ENCODE assay signal across 6 cellular contexts in genomic region chr5:130391727-130392264, GRCh38.
DNase-seq lines count a peak whose midpoint lies in the region; ATAC-seq, FAIRE-seq and TF ChIP-seq lines count a peak whose summit lies in the region.
"Not testable (repeated sequence)": the region's sequence is repeated elsewhere in the genome, so short reads cannot be mapped to it uniquely, and the experiment has no call there.

No MANE protein-coding gene starts in this region.

- WGBS in H1 (ENCODE audit: extremely low coverage in 1 of 2, insufficient coverage in 1 of 2, insufficient read length in 1 of 2, insufficient replicate concordance in 2 of 2, low coverage in 1 of 2, low lambda C conversion rate in 2 of 2, missing lambda C conversion rate in 1 of 2), 2 experiments = 86% methylated on average over 3 of the region's 3 CpGs; no CpG with 5 or more reads in 1 of the 2 experiments

- TF ChIP-seq POLR2A in H1 (IDR thresholded peaks at IDR 0.05; ENCODE audit: control extremely low read depth in 1 of 2, low read depth in 2 of 2, low read length in 2 of 2) = not testable (repeated sequence)

- not testable (repeated sequence) for TF ChIP-seq EP300 in H1 (IDR thresholded peaks at IDR 0.05; ENCODE audit: borderline replicate concordance in 1 of 2, low read depth in 2 of 2, low read length in 2 of 2)

- H2BK15ac ChIP-seq in H1 (ENCODE audit: low read length) = not testable (repeated sequence)

- peak overlapping the region; percentile 69; the same call in 1 of the 2 replicates for H2AFZ ChIP-seq in H1 (ENCODE audit: low read length)

- CTCF ChIA-PET in H1 (lab: Charles Lee; ENCODE audit: partially characterized antibody) = interaction anchor here (0.6 kb wide), 1 partner anchor 275 kb away, joined by 3 read pairs; no protein-coding TSS in a partner anchor

- TF ChIP-seq CTCF in 22Rv1 (IDR thresholded peaks at IDR 0.05); H1 (IDR thresholded peaks at IDR 0.05; ENCODE audit: control extremely low read depth in 1 of 3, insufficient read depth in 1 of 3, low read depth in 1 of 3, low read length in 3 of 3); nephron progenitor cell (IDR thresholded peaks at IDR 0.05): not testable (repeated sequence)

- not testable (repeated sequence) for H3K9me3 ChIP-seq in H1 (ENCODE audit: insufficient read depth in 2 of 2, low read depth in 1 of 2, low read length in 1 of 2)

- H3K14ac ChIP-seq in H1 (ENCODE audit: insufficient read length) = not testable (repeated sequence)

- intact Hi-C loops in left colon (cut with DNase I, micrococcal nuclease) = not testable (repeated sequence)

- H3K36me3 Mint-ChIP-seq in nephron progenitor cell (ENCODE audit: low read depth) = peaks cover 15% of the 10 kb centered on the region

- H3K27ac Mint-ChIP-seq in nephron progenitor cell = peak overlapping the region; percentile 5

- H3K4me2 ChIP-seq in H1 (ENCODE audit: insufficient read depth in 1 of 2, low read depth in 2 of 2, low read length in 2 of 2) = not testable (repeated sequence)

- FAIRE-seq in H1 (lab: Jason Lieb, UNC) = not testable (repeated sequence)

- not testable (repeated sequence) for H3K23me2 ChIP-seq in H1 (ENCODE audit: low read depth, low read length)

- H2AK5ac ChIP-seq in H1 (ENCODE audit: low read depth, low read length) = not testable (repeated sequence)

- peaks cover 24% of the 10 kb centered on the region for H3K9me3 Mint-ChIP-seq in nephron progenitor cell

- peaks cover 12% of the 10 kb centered on the region for H3K4me1 Mint-ChIP-seq in nephron progenitor cell

- H3K79me2 ChIP-seq in H1 (ENCODE audit: control insufficient read depth in 1 of 2, insufficient read depth in 2 of 2, low read length in 2 of 2) = not testable (repeated sequence)

- not testable (repeated sequence) for H3K56ac ChIP-seq in H1 (replicated peaks; ENCODE audit: insufficient read length, low read depth, low read length)

- not testable (repeated sequence) for H4K20me1 ChIP-seq in H1 (replicated peaks in 1 of 2; ENCODE audit: control insufficient read depth in 1 of 2, insufficient read depth in 2 of 2, low read length in 2 of 2)

- H3K18ac ChIP-seq in H1 (ENCODE audit: extremely low read depth, low read length) = not testable (repeated sequence)

- not testable (repeated sequence) for H4K5ac ChIP-seq in H1 (ENCODE audit: insufficient read length, low read depth, low read length)

- not testable (repeated sequence) for H3K4me3 ChIP-seq in H1 (ENCODE audit: extremely low read depth in 1 of 4, insufficient read depth in 2 of 4, low read depth in 3 of 4, low read length in 4 of 4)

- H3K23ac ChIP-seq in H1 (ENCODE audit: insufficient read length) = not testable (repeated sequence)

- H3K36me3 ChIP-seq in H1 (ENCODE audit: control insufficient read depth in 2 of 4, insufficient read depth in 4 of 4, low read length in 3 of 4) = not testable (repeated sequence)

- H3K79me1 ChIP-seq in H1 (ENCODE audit: low read depth, low read length) = not testable (repeated sequence)

- not testable (repeated sequence) for H3K4me3 Mint-ChIP-seq in nephron progenitor cell

- not testable (repeated sequence) for H2BK120ac ChIP-seq in H1 (replicated peaks; ENCODE audit: low read depth, low read length)

- DNase-seq in HuH-7 (ENCODE audit: low spot score) (peak; percentile 2), NCI-H774 (lab: John Stamatoyannopoulos, UW) (peak; percentile 6)
- DNase-seq in H1 (ENCODE audit: low read depth in 1 of 2, low spot score in 2 of 2); left colon; nephron progenitor cell: not testable (repeated sequence)

- H3K27ac ChIP-seq in 22Rv1 = peak overlapping the region; percentile 34
- H3K27ac ChIP-seq in H1 (ENCODE audit: low read depth, low read length) = not testable (repeated sequence)

- H4K91ac ChIP-seq in H1 (replicated peaks; ENCODE audit: insufficient read length, low read length) = not testable (repeated sequence)

- not testable (repeated sequence) for TF ChIP-seq RAD21 in H1 (IDR thresholded peaks at IDR 0.05 in 1 of 2, conservative IDR thresholded peaks at IDR 0.05 in 1 of 2; ENCODE audit: low read depth in 2 of 2, low read length in 2 of 2)

- not testable (repeated sequence) for H2BK12ac ChIP-seq in H1 (ENCODE audit: low read depth, low read length)

- not testable (repeated sequence) for H2BK5ac ChIP-seq in H1 (ENCODE audit: low read depth, low read length)

- H3K4ac ChIP-seq in H1 (replicated peaks; ENCODE audit: insufficient read length, low read depth, low read length) = not testable (repeated sequence)

- H4K8ac ChIP-seq in H1 (ENCODE audit: extremely low read depth, insufficient read depth, low read length) = not testable (repeated sequence)

- ATAC-seq in left colon = peak; percentile 25

- H3K27me3 Mint-ChIP-seq in nephron progenitor cell (ENCODE audit: low read depth, poor library complexity) = not testable (repeated sequence)

- not testable (repeated sequence) for H3K4me1 ChIP-seq in H1 (replicated peaks in 1 of 4; ENCODE audit: control insufficient read depth in 3 of 4, insufficient read depth in 4 of 4, low read length in 3 of 4)

- not testable (repeated sequence) for H2BK20ac ChIP-seq in H1 (ENCODE audit: low read length)

- not testable (repeated sequence) for H3K9ac ChIP-seq in H1 (replicated peaks in 1 of 4; ENCODE audit: extremely low read depth in 1 of 4, low read depth in 3 of 4, low read length in 3 of 4)

- not testable (repeated sequence) for H3K27me3 ChIP-seq in H1 (replicated peaks in 1 of 4; ENCODE audit: control insufficient read depth in 3 of 4, extremely low read depth in 1 of 4, insufficient read depth in 3 of 4, low read length in 3 of 4)

- POLR2A ChIA-PET in H1 (lab: Charles Lee; ENCODE audit: partially characterized antibody) = not testable (repeated sequence)
